ENCODE assay signal across 14 cellular contexts in the genomic region with DNA sequence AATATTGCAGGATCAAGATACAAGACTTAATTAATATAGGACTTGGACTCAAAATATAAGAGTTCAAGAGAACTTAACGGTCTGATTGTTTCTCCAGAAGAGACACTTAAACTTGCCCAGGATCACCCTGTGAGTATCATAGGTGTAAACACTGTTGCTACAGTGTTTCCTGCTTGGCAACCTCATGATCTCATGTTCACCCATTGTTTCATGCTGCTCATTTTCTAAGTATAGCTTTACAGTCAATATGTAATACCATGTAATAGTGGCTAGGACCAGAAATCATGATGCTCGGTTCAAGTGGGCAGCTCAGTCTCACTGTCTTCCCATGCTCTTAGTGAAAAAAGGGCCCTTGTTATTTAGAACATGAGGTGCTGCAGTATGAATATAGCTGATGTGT.
"Had no signal": no experiment of that assay in that cellular context is flagged by ENCODE, and none has a peak within 500 bp of the region (broad histone marks: within the 10 kb centered on the region; RNA-seq: fewer than 3 reads in every experiment).

No MANE protein-coding gene starts in this region.

- H3K27me3 ChIP-seq: body of pancreas, ovary had no signal

- DNase-seq: activated CD4-positive, alpha-beta T cell treated with anti-CD3 and anti-CD28 coated beads, Interleukin-2, amount 10 ng/mL, durations not matched to agents 7 days and 5 days; activated CD4-positive, CD25-positive, alpha-beta regulatory T cell; activated CD8-positive, alpha-beta memory T cell treated with anti-CD3 and anti-CD28 coated beads, Interleukin-2, amount 50 U/mL, for 48 hours; activated naive CD8-positive, alpha-beta T cell treated with anti-CD3 and anti-CD28 coated beads for 36 hours; amygdala; body of pancreas; cortex of kidney; effector memory CD8-positive, alpha-beta T cell; erythroblast; naive thymus-derived CD4-positive, alpha-beta T cell; ovary; stimulated activated CD4-positive, alpha-beta T cell treated with anti-CD3 and anti-CD28 coated beads, Interleukin-1b, Interleukin-23, amount 100 ng/mL, for 48 hours; stimulated activated naive CD8-positive, alpha-beta T cell treated with anti-CD3 and anti-CD28 coated beads, Interleukin-15, amount 100 ng/mL, for 72 hours had no signal

- ATAC-seq: body of pancreas; effector memory CD8-positive, alpha-beta T cell; naive thymus-derived CD4-positive, alpha-beta T cell; stimulated activated naive CD8-positive, alpha-beta T cell treated with anti-CD3 and anti-CD28 coated beads, Interleukin-15, amount 100 ng/mL, for 72 hours had no signal

- H3K4me3 ChIP-seq: body of pancreas, lung, ovary had no signal

- H3K36me3 ChIP-seq: ovary had no signal

- H3K4me1 ChIP-seq: body of pancreas had no signal

- H3K9me3 ChIP-seq: ovary had no signal

- H3K27ac ChIP-seq: body of pancreas, ovary had no signal
